18 cellular contexts compared by ENCODE assay signal in the genomic region with DNA sequence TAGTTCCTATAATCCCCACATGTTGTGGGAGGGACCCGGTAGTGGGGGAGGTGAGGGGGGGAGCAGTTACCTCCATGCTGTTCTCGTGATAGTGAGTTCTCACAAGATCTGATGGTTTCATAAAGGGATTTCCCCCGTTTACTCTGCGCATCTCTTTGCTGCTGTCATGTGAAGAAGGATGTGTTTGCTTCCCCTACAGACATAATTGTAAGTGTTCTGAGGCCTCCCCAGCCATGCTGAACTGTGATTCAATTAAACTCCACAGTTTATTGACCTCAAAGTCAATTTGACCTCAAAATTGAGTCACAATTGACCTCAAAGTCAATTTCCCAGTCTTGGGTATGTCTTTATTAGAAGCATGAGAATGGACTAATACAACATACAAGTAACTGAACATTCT. TPM values are rescaled to one million over a fixed set of nuclear protein-coding genes. Genes with fewer than 3 reads are reported as not detected.
DNase-seq lines count a peak whose midpoint lies in the region; ATAC-seq, FAIRE-seq and TF ChIP-seq lines count a peak whose summit lies in the region.
"Had no signal": no experiment of that assay in that cellular context is flagged by ENCODE, and none has a peak within 500 bp of the region (broad histone marks: within the 10 kb centered on the region; RNA-seq: fewer than 3 reads in every experiment).

No MANE protein-coding gene starts in this region.

- H2AK9ac ChIP-seq in IMR-90 (replicated peaks; ENCODE audit: low read depth, low read length, poor library complexity) = no peak overlapping the region

- H4K20me1 ChIP-seq in IMR-90 (ENCODE audit: insufficient read depth, low read length) = no peaks in the 10 kb centered on the region
- no peaks in the 10 kb centered on the region for H4K20me1 ChIP-seq in K562 (replicated peaks; ENCODE audit: control insufficient read depth, insufficient read depth, low read length)

- in situ Hi-C loops in IMR-90 (cut with MboI; ENCODE audit: low sequenced_read_pairs) = no loop called here
- in situ Hi-C loops in K562 (cut with MboI) = no loop called here

- no peak overlapping the region for H4K8ac ChIP-seq in IMR-90 (ENCODE audit: low read depth in 2 of 2, low read length in 2 of 2)

- no peaks in the 10 kb centered on the region for H3K27me3 Mint-ChIP-seq in activated naive CD4-positive, alpha-beta T cell treated with anti-CD3 and anti-CD28 coated beads for 36 hours (ENCODE audit: low read depth)
- H3K27me3 Mint-ChIP-seq in endothelial cell (ENCODE audit: unreplicated experiment) = no peaks in the 10 kb centered on the region

- no peaks in the 10 kb centered on the region for H3K27me3 ChIP-seq in IMR-90 (ENCODE audit: control insufficient read depth, insufficient read depth, low read length)
- no peaks in the 10 kb centered on the region for H3K27me3 ChIP-seq in K562 (ENCODE audit: control insufficient read depth in 2 of 2, insufficient read depth in 2 of 2, low read length in 2 of 2)
- H3K27me3 ChIP-seq: testis had no signal

- 0 out of 2 replicates have a peak overlapping the region, but pooled peaks have one; percentile 5 for H3K23ac ChIP-seq in IMR-90 (ENCODE audit: low read depth, low read length)

- no peak overlapping the region for H3K56ac ChIP-seq in IMR-90 (ENCODE audit: extremely low read depth, insufficient read depth, low read length)

- peak overlapping the region; percentile 25; the same call in 1 of the 2 replicates for H2BK20ac ChIP-seq in IMR-90 (ENCODE audit: low read depth, low read length)

- H3K4me2 ChIP-seq in IMR-90 (ENCODE audit: low read depth, low read length) (no peak overlapping the region), K562 (ENCODE audit: insufficient read depth, low read length) (no peak overlapping the region)

- H3K27ac ChIP-seq in IMR-90 (ENCODE audit: insufficient read depth, low read length) (no peak overlapping the region; the same call in 1 of the 2 replicates), K562 (ENCODE audit: extremely low read depth, low read depth, low read length) (no peak overlapping the region)
- H3K27ac ChIP-seq: RWPE1, testis had no signal

- H3K14ac ChIP-seq in IMR-90 (replicated peaks; ENCODE audit: low read depth, low read length) = 0 out of 2 replicates have a peak overlapping the region, but pooled peaks have one; percentile 25

- H3K9ac ChIP-seq in IMR-90 (ENCODE audit: low read depth, low read length) (no peak overlapping the region), K562 (ENCODE audit: insufficient read depth in 1 of 2, low read depth in 2 of 2, low read length in 2 of 2) (no peak overlapping the region)

- TF ChIP-seq POLR2A in IMR-90 (IDR thresholded peaks at IDR 0.05; ENCODE audit: low read depth, low read length) (no peak), K562 (conservative IDR thresholded peaks at IDR 0.05) (no peak)

- TF ChIP-seq CTCF in IMR-90 (conservative IDR thresholded peaks at IDR 0.05; ENCODE audit: low read depth, low read length) (no peak), K562 (IDR thresholded peaks at IDR 0.05 in 2 of 3, conservative IDR thresholded peaks at IDR 0.05 in 1 of 3; ENCODE audit: insufficient read depth in 2 of 3, low read depth in 1 of 3, low read length in 3 of 3) (no peak), endothelial cell (IDR thresholded peaks at IDR 0.05; ENCODE audit: unreplicated experiment) (no peak)

- dilution Hi-C loops in IMR-90 (cut with HindIII; ENCODE audit: low sequenced_read_pairs, unreplicated experiment) = no loop called here

- H2AFZ ChIP-seq in IMR-90 (replicated peaks; ENCODE audit: low read length, poor library complexity) (no peak overlapping the region), K562 (ENCODE audit: low read depth, low read length) (no peak overlapping the region)

- no peak for ATAC-seq in IMR-90 (ENCODE audit: low read depth)
- ATAC-seq in K562 = no peak; the same call in 2 of the 3 replicates
- ATAC-seq in GM21619 (IDR thresholded peaks at IDR 0.05; ENCODE audit: unreplicated experiment) = no peak

- H3K9me3 Mint-ChIP-seq in activated naive CD4-positive, alpha-beta T cell treated with anti-CD3 and anti-CD28 coated beads for 36 hours = peaks cover 5% of the 10 kb centered on the region
- no peaks in the 10 kb centered on the region for H3K9me3 Mint-ChIP-seq in endothelial cell (ENCODE audit: unreplicated experiment)

- DNase-seq in activated naive CD4-positive, alpha-beta T cell treated with anti-CD3 and anti-CD28 coated beads for 36 hours = peak; percentile 46
- DNase-seq in activated naive CD4-positive, alpha-beta T cell (lab: John Stamatoyannopoulos, UW) = no peak
- peak; percentile 10 for DNase-seq in IMR-90
- DNase-seq in K562 (ENCODE audit: extremely low read depth in 1 of 4, low spot score in 3 of 4) = peak in 1 of 4 experiments; percentile 18
- peak; percentile 67 for DNase-seq in renal cortical epithelial cell (ENCODE audit: low read depth)
- no peak for DNase-seq in DMS53 treated with DMSO at 0.1 percent for 48 hours (lab: John Stamatoyannopoulos, UW; ENCODE audit: unreplicated experiment)
- no peak for DNase-seq in endothelial cell (ENCODE audit: low spot score)
- DNase-seq: cortex of kidney, GDM1, glutamatergic neuron, NCI-H1694, NCI-H345, retina, SW 1271, testis had no signal

- H3K27ac Mint-ChIP-seq in activated naive CD4-positive, alpha-beta T cell treated with anti-CD3 and anti-CD28 coated beads for 36 hours = peak overlapping the region; percentile 65
- no peak overlapping the region for H3K27ac Mint-ChIP-seq in endothelial cell (ENCODE audit: unreplicated experiment)

- H3K4ac ChIP-seq in IMR-90 (ENCODE audit: low read depth, low read length) = peak overlapping the region; percentile 36

- peak overlapping the region; percentile 10; the same call in 1 of the 2 replicates for H2BK120ac ChIP-seq in IMR-90 (ENCODE audit: low read depth, low read length)

- H3K9me1 ChIP-seq in IMR-90 (ENCODE audit: insufficient read depth, low read length) (peaks cover 7% of the 10 kb centered on the region; the same call in 1 of the 2 replicates), K562 (ENCODE audit: control insufficient read depth, insufficient read depth, low read length) (no peaks in the 10 kb centered on the region)

- peak overlapping the region; percentile 57; the same call in 1 of the 2 replicates for H3K18ac ChIP-seq in IMR-90 (ENCODE audit: low read depth, low read length)

- H3K36me3 ChIP-seq in IMR-90 (ENCODE audit: control insufficient read depth, insufficient read depth, low read length) (peaks cover 2% of the 10 kb centered on the region; the same call in 1 of the 2 replicates), K562 (ENCODE audit: control insufficient read depth, insufficient read depth, low read length) (peaks cover 72% of the 10 kb centered on the region)

- TF ChIP-seq RAD21 in IMR-90 (IDR thresholded peaks at IDR 0.05; ENCODE audit: low read length) (no peak), K562 (CRISPR knock-in tag; conservative IDR thresholded peaks at IDR 0.05 in 1 of 2, IDR thresholded peaks at IDR 0.05 in 1 of 2) (no peak)

- H4K5ac ChIP-seq in IMR-90 (ENCODE audit: low read depth, low read length) = no peak overlapping the region

- BruUV-seq in IMR-90 (replicated peaks; lab: Mats Ljungman, UMichigan) (no TSS peak), K562 (replicated peaks; lab: Mats Ljungman, UMichigan) (no TSS peak)

- H3K36me3 Mint-ChIP-seq in activated naive CD4-positive, alpha-beta T cell treated with anti-CD3 and anti-CD28 coated beads for 36 hours (ENCODE audit: low read depth) = peaks cover 49% of the 10 kb centered on the region
- peaks cover 6% of the 10 kb centered on the region for H3K36me3 Mint-ChIP-seq in endothelial cell (ENCODE audit: low read depth, unreplicated experiment)

- H3K4me3 Mint-ChIP-seq in activated naive CD4-positive, alpha-beta T cell treated with anti-CD3 and anti-CD28 coated beads for 36 hours = no peak overlapping the region
- H3K4me3 Mint-ChIP-seq in endothelial cell (ENCODE audit: unreplicated experiment) = no peak overlapping the region

- no peak overlapping the region for H4K91ac ChIP-seq in IMR-90 (ENCODE audit: insufficient read depth, low read depth, low read length)

- H3K4me1 ChIP-seq in IMR-90 (ENCODE audit: control insufficient read depth, insufficient read depth, low read length) = peaks cover 10% of the 10 kb centered on the region; the same call in 1 of the 2 replicates
- peaks cover 0 to 13% of the 10 kb centered on the region in 2 experiments; a peak in 3 of 5 replicates for H3K4me1 ChIP-seq in K562 (replicated peaks in 1 of 2; ENCODE audit: control insufficient read depth in 2 of 2, insufficient read depth in 2 of 2, low read length in 2 of 2)
- H3K4me1 ChIP-seq: testis had no signal

- peaks cover 52% of the 10 kb centered on the region for H3K4me1 Mint-ChIP-seq in activated naive CD4-positive, alpha-beta T cell treated with anti-CD3 and anti-CD28 coated beads for 36 hours (ENCODE audit: low read depth)
- peaks cover 19% of the 10 kb centered on the region for H3K4me1 Mint-ChIP-seq in endothelial cell (ENCODE audit: unreplicated experiment)

- POLR2A ChIA-PET in IMR-90 (lab: Charles Lee; ENCODE audit: unreplicated experiment) (no interaction called here), K562 (lab: Yijun Ruan, JAX) (no interaction called here)

- WGBS in IMR-90 (ENCODE audit: extremely low coverage in 2 of 2, insufficient read length in 1 of 2), 2 experiments = no CpG with 5 or more reads among the region's 4 CpGs
- 90% methylated on average over 4 of the region's 4 CpGs for WGBS in K562 (ENCODE audit: insufficient coverage, low coverage, missing lambda C conversion rate)

- H2AK5ac ChIP-seq in IMR-90 (ENCODE audit: low read depth, low read length) = 0 out of 2 replicates have a peak overlapping the region, but pooled peaks have one; percentile 21

- no peak for FAIRE-seq in K562 (lab: Jason Lieb, UNC)
- FAIRE-seq: astrocyte had no signal

- no peak overlapping the region for H2BK5ac ChIP-seq in IMR-90 (ENCODE audit: low read depth, low read length, poor library complexity, severe bottlenecking)

- no peak for TF ChIP-seq EP300 in K562 (IDR thresholded peaks at IDR 0.05; ENCODE audit: low read length)

- intact Hi-C loops in activated naive CD4-positive, alpha-beta T cell treated with anti-CD3 and anti-CD28 coated beads for 36 hours (cut with micrococcal nuclease) = loop anchor here (1.0 to 10.0 kb wide), 11 partner anchors 13 to 449 kb away; a partner anchor contains a TSS
- intact Hi-C loops in IMR-90 (cut with micrococcal nuclease) = loop anchor here (5.0 kb wide), 1 partner anchor 231 kb away; a partner anchor contains a TSS
- intact Hi-C loops in K562 (cut with micrococcal nuclease) = no loop called here

- H3K4me3 ChIP-seq in IMR-90 (ENCODE audit: insufficient read depth, low read depth, low read length) = no peak overlapping the region
- H3K4me3 ChIP-seq in K562 = no peak overlapping the region
- H3K4me3 ChIP-seq: testis had no signal

- CTCF ChIA-PET in activated naive CD4-positive, alpha-beta T cell treated with anti-CD3 and anti-CD28 coated beads for 36 hours (lab: Charles Lee) = interaction anchor here (0.7 to 1.5 kb wide), 3 partner anchors 57 to 280 kb away, joined by 3 read pairs; no protein-coding TSS in a partner anchor
- CTCF ChIA-PET in IMR-90 (lab: Yijun Ruan, JAX) (interaction anchor here (1.3 kb wide), 1 partner anchor 17 kb away, joined by 4 read pairs; no protein-coding TSS in a partner anchor), K562 (lab: Yijun Ruan, JAX; ENCODE audit: low intra/inter-chr PET ratio) (no interaction called here)

- 0 out of 4 replicates have a peak, but pooled peaks cover 0 to 8% of the 10 kb centered on the region in 2 experiments for H3K79me1 ChIP-seq in IMR-90 (ENCODE audit: low read depth in 1 of 2, low read length in 2 of 2)

- H3K9me3 ChIP-seq in IMR-90 (ENCODE audit: control insufficient read depth, insufficient read depth, low read length) (no peaks in the 10 kb centered on the region), K562 (replicated peaks; ENCODE audit: control insufficient read depth, insufficient read depth, low read depth, low read length) (no peaks in the 10 kb centered on the region)
- H3K9me3 ChIP-seq: testis had no signal

- no peak overlapping the region; the same call in 2 of the 3 replicates for H2BK15ac ChIP-seq in IMR-90 (ENCODE audit: low read depth, low read length)

- H3K79me2 ChIP-seq in K562 (ENCODE audit: control insufficient read depth, insufficient read depth, low read length) = no peaks in the 10 kb centered on the region

RNA-seq across cellular contexts. Expression of a gene that starts 19.7 kb away (rescaled TPM):
- total RNA-seq in activated naive CD4-positive, alpha-beta T cell treated with anti-CD3 and anti-CD28 coated beads for 36 hours = 10 to 100 TPM; 61.7 to 66.3 TPM
- total RNA-seq in IMR-90 (2012; rRNA removed) (32.3 and 45.5 TPM in 2 replicates), K562 (2014; rRNA removed) (33.8 and 37.6 TPM in 2 replicates), K562 (2014; rRNA removed; fragmentation: Illumina TruSeq; extraction: Trizol) (94.7 and 97.2 TPM in 2 replicates), K562 (2015; rRNA removed; fragmentation: Illumina TruSeq; extraction: Trizol) (63.3 and 71.0 TPM in 2 replicates), K562 (2021) (66.2 and 66.6 TPM in 2 replicates), renal cortical epithelial cell (26.4 and 27.7 TPM in 2 replicates), endothelial cell (ENCODE audit: unreplicated experiment) (42.2 TPM)
- polyA plus RNA-seq in IMR-90 (2012; rRNA removed) (34.9 and 42.0 TPM in 2 replicates), K562 (2011; rRNA removed) (136 and 159 TPM in 2 replicates), K562 (2014; fragmentation: Illumina TruSeq; extraction: Trizol) (74.3 and 89.7 TPM in 2 replicates), K562 (2014; fragmentation: Nextera tagmentation; extraction: Ambion mirVana) (100 to 1,000 TPM; 121 to 152 TPM), K562 (2014; rRNA removed) (68.2 and 88.8 TPM in 2 replicates)
- 9.5 and 24.6 TPM in 2 replicates for polyA plus RNA-seq in IMR-90 (2012; cell fraction: cytosol; rRNA removed)
- polyA plus RNA-seq in IMR-90 (2012; cell fraction: nucleus; rRNA removed; ENCODE audit: low replicate concordance) = 3.5 and 26.4 TPM in 2 replicates
- total RNA-seq in K562 (2011; cell fraction: chromatin; rRNA removed; ENCODE audit: low replicate concordance) = 39.8 and 53.6 TPM in 2 replicates
- total RNA-seq in K562 (2011; cell fraction: nucleolus; rRNA removed) = 31.2 and 32.4 TPM in 2 replicates
- 50.4 and 76.4 TPM in 2 replicates for total RNA-seq in K562 (2011; cell fraction: nucleoplasm; rRNA removed)
- 53.4 and 114 TPM in 2 replicates for polyA plus RNA-seq in K562 (2011; cell fraction: cytosol; rRNA removed)
- 33.1 and 52.9 TPM in 2 replicates for polyA plus RNA-seq in K562 (2011; cell fraction: nucleus; rRNA removed)
- polyA plus RNA-seq in K562 (2012) = 55.0 and 75.1 TPM in 2 replicates
- polyA minus RNA-seq in K562 (2011; rRNA and poly(A)+ RNA removed) = 60.9 and 68.3 TPM in 2 replicates
- polyA minus RNA-seq in K562 (2011; cell fraction: cytosol; rRNA and poly(A)+ RNA removed) = 18.3 and 19.9 TPM in 2 replicates
- 20.3 and 38.9 TPM in 2 replicates for polyA minus RNA-seq in K562 (2011; cell fraction: nucleus; rRNA and poly(A)+ RNA removed)

Comparison
In these comparisons a context has a peak if more than half of its experiments do, and no peak if none do; other contexts are left out.
1. DNase-seq: peak in activated naive CD4-positive, alpha-beta T cell treated with anti-CD3 and anti-CD28 coated beads for 36 hours (single experiment), IMR-90 (single experiment) and renal cortical epithelial cell (single experiment); none in activated naive CD4-positive, alpha-beta T cell (0 of 4), DMS53 treated with DMSO at 0.1 percent for 48 hours (single experiment) and endothelial cell (single experiment).